ENCODE assay signal across 33 cellular contexts in the genomic region with DNA sequence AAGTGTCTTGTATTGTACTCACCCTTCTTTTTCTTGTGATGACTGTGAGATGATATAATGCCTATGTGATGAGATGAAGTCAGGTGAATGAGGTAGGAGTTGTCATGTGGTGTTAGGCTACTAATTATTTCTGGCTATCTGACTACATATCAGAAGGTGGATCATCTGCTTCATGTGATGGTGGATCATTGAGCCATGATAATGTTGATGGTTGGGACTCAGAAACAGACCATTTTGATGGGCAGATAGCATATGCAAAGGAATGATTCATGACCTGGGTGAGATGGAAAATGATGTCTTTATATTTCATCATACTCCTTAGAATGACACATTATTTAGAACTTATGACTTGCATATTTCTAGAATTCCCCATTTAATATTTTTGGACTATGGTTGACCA. TPM values are rescaled to one million over a fixed set of nuclear protein-coding genes. Genes with fewer than 3 reads are reported as not detected.
DNase-seq lines count a peak whose midpoint lies in the region; ATAC-seq, FAIRE-seq and TF ChIP-seq lines count a peak whose summit lies in the region.
"Had no signal": no experiment of that assay in that cellular context is flagged by ENCODE, and none has a peak within 500 bp of the region (broad histone marks: within the 10 kb centered on the region; RNA-seq: fewer than 3 reads in every experiment).

No MANE protein-coding gene starts in this region.

- in situ Hi-C loops in mammary epithelial cell (cut with MboI; ENCODE audit: low sequenced_read_pairs in 2 of 2) = no loop called here

- no peak overlapping the region for H3K4me3 Mint-ChIP-seq in MCF 10A (ENCODE audit: unreplicated experiment)
- H3K4me3 Mint-ChIP-seq: activated naive CD8-positive, alpha-beta T cell; activated T-helper 1 cell treated with anti-CD3 and anti-CD28 coated beads, Interleukin-12 subunit alpha, Interleukin-12 subunit beta, Interleukin-2, Interleukin-4 antibody, amounts not matched to agents 30 ng/mL and 10 ng/mL and 1 ng/mL, durations not matched to agents 14 hours and 24 hours and 36 hours; memory B cell; naive B cell had no signal

- no peaks in the 10 kb centered on the region for H3K36me3 Mint-ChIP-seq in MCF 10A (ENCODE audit: insufficient read depth, unreplicated experiment)
- H3K36me3 Mint-ChIP-seq: activated naive CD8-positive, alpha-beta T cell; memory B cell; naive B cell had no signal

- CTCF ChIA-PET in MCF 10A (lab: Yijun Ruan, JAX) = no interaction called here
- CTCF ChIA-PET in mammary epithelial cell (lab: Charles Lee; ENCODE audit: low non-redundant PET) = no interaction called here

- H3K36me3 ChIP-seq in mammary epithelial cell (ENCODE audit: insufficient read depth, low read length) = no peaks in the 10 kb centered on the region
- H3K36me3 ChIP-seq: BLaER1 treated with 17β-estradiol and CSF1 and Interleukin-3, amounts not matched to agents 10 nM and 100 nM; heart right ventricle had no signal

- no peaks in the 10 kb centered on the region for H4K20me1 ChIP-seq in mammary epithelial cell (ENCODE audit: insufficient read depth, low read length)
- H4K20me1 ChIP-seq: BLaER1 treated with 17β-estradiol and CSF1 and Interleukin-3, amounts not matched to agents 10 nM and 100 nM had no signal

- peaks cover 3% of the 10 kb centered on the region for H3K9me3 ChIP-seq in mammary epithelial cell (replicated peaks; ENCODE audit: insufficient read depth, low read length)
- H3K9me3 ChIP-seq: BLaER1 treated with 17β-estradiol and CSF1 and Interleukin-3, amounts not matched to agents 10 nM and 100 nM had no signal

- H3K27me3 ChIP-seq in mammary epithelial cell (ENCODE audit: insufficient read depth, low read length) = no peaks in the 10 kb centered on the region
- H3K27me3 ChIP-seq: BLaER1 treated with 17β-estradiol and CSF1 and Interleukin-3, amounts not matched to agents 10 nM and 100 nM; dorsolateral prefrontal cortex; heart right ventricle had no signal

- intact Hi-C loops in MCF 10A (cut with micrococcal nuclease) (no loop called here), mammary epithelial cell (cut with micrococcal nuclease) (no loop called here)

- FAIRE-seq in GM12892 (lab: Jason Lieb, UNC) = no peak
- FAIRE-seq: astrocyte, endothelial cell of umbilical vein had no signal

- BruUV-seq in MCF 10A (replicated peaks; lab: Mats Ljungman, UMichigan) (no TSS peak), mammary epithelial cell (replicated peaks; lab: Mats Ljungman, UMichigan) (no TSS peak)

- ATAC-seq in HG03460 (IDR thresholded peaks at IDR 0.05; ENCODE audit: unreplicated experiment) = no peak
- ATAC-seq: heart right ventricle, left colon had no signal

- TF ChIP-seq CTCF in MCF 10A (IDR thresholded peaks at IDR 0.05; ENCODE audit: unreplicated experiment) (no peak), mammary epithelial cell (conservative IDR thresholded peaks at IDR 0.05 in 1 of 2, IDR thresholded peaks at IDR 0.05 in 1 of 2; ENCODE audit: extremely low read depth in 1 of 2, insufficient read depth in 1 of 2, low read depth in 1 of 2, low read length in 2 of 2) (no peak), fibroblast of the aortic adventitia (IDR thresholded peaks at IDR 0.05; ENCODE audit: insufficient read depth, low read length) (no peak)

- POLR2A ChIA-PET in MCF 10A (lab: Yijun Ruan, JAX) = no interaction called here

- no peak for TF ChIP-seq POLR2A in GM12892 (IDR thresholded peaks at IDR 0.05; ENCODE audit: low read depth, low read length)

- H3K4me3 ChIP-seq in mammary epithelial cell (replicated peaks in 1 of 3; ENCODE audit: insufficient read depth in 1 of 3, low read depth in 2 of 3, low read length in 3 of 3) (no peak overlapping the region), fibroblast of the aortic adventitia (ENCODE audit: low read depth, low read length) (no peak overlapping the region)
- H3K4me3 ChIP-seq: BLaER1 treated with 17β-estradiol and CSF1 and Interleukin-3, amounts not matched to agents 10 nM and 100 nM; dorsolateral prefrontal cortex; heart right ventricle; skin epidermis had no signal

- no peak overlapping the region for H2AFZ ChIP-seq in mammary epithelial cell (ENCODE audit: low read depth, low read length)

- peaks cover 16% of the 10 kb centered on the region for H3K4me1 Mint-ChIP-seq in MCF 10A (ENCODE audit: insufficient read depth, unreplicated experiment)
- H3K4me1 Mint-ChIP-seq: memory B cell, naive B cell had no signal

- H3K79me2 ChIP-seq in mammary epithelial cell (ENCODE audit: insufficient read depth, low read length) = no peaks in the 10 kb centered on the region

- no peaks in the 10 kb centered on the region for H3K4me1 ChIP-seq in mammary epithelial cell (ENCODE audit: insufficient read depth, low read length)
- H3K4me1 ChIP-seq: BLaER1 treated with 17β-estradiol and CSF1 and Interleukin-3, amounts not matched to agents 10 nM and 100 nM; heart right ventricle had no signal

- dilution Hi-C loops in mammary epithelial cell (cut with HindIII; ENCODE audit: low sequenced_read_pairs) = no loop called here

- peak overlapping the region; percentile 69 for H3K27ac Mint-ChIP-seq in MCF 10A (ENCODE audit: low read depth, unreplicated experiment)
- H3K27ac Mint-ChIP-seq: activated naive CD8-positive, alpha-beta T cell; activated T-helper 1 cell treated with anti-CD3 and anti-CD28 coated beads, Interleukin-12 subunit alpha, Interleukin-12 subunit beta, Interleukin-2, Interleukin-4 antibody, amounts not matched to agents 30 ng/mL and 10 ng/mL and 1 ng/mL, durations not matched to agents 14 hours and 24 hours and 36 hours; memory B cell; naive B cell had no signal

- peak; percentile 47 for DNase-seq in MCF 10A (ENCODE audit: unreplicated experiment)
- DNase-seq in mammary epithelial cell = no peak
- DNase-seq in RKO (ENCODE audit: low spot score) = peak; percentile 57
- peak; percentile 57 for DNase-seq in fibroblast of the aortic adventitia (ENCODE audit: low read depth)
- no peak for DNase-seq in activated CD8-positive, alpha-beta memory T cell treated with anti-CD3 and anti-CD28 coated beads, Interleukin-2, amount 50 U/mL, for 48 hours
- DNase-seq in GM12892 (ENCODE audit: insufficient read length) = no peak
- DNase-seq in central memory CD4-positive, alpha-beta T cell = no peak
- DNase-seq: activated CD4-positive, alpha-beta T cell treated with anti-CD3 and anti-CD28 coated beads for 1 hour; cerebellar nuclear complex; COR-L47; DMS79 treated with DMSO at 0.1 percent for 48 hours; dorsolateral prefrontal cortex; H7; heart right ventricle; left colon; MM.1S; naive B cell; NCI-H1417 treated with DMSO at 0.1 percent for 48 hours; occipital lobe; stimulated activated CD4-positive, alpha-beta T cell treated with anti-CD3 and anti-CD28 coated beads, Interleukin-1b, Interleukin-23, amount 100 ng/mL, for 48 hours; T-helper 1 cell had no signal

- no peak overlapping the region for H3K9ac ChIP-seq in mammary epithelial cell (ENCODE audit: insufficient read depth, low read length)
- H3K9ac ChIP-seq: BLaER1 treated with 17β-estradiol and CSF1 and Interleukin-3, amounts not matched to agents 10 nM and 100 nM had no signal

- H3K27me3 Mint-ChIP-seq in MCF 10A (ENCODE audit: insufficient read depth, unreplicated experiment) = no peaks in the 10 kb centered on the region
- H3K27me3 Mint-ChIP-seq: activated naive CD8-positive, alpha-beta T cell; memory B cell; naive B cell had no signal

- no peak overlapping the region for H3K27ac ChIP-seq in mammary epithelial cell (ENCODE audit: insufficient read depth, low read depth, low read length)
- H3K27ac ChIP-seq: dorsolateral prefrontal cortex, heart right ventricle, HL-60, skin epidermis had no signal

- H3K4me2 ChIP-seq in mammary epithelial cell (ENCODE audit: insufficient read depth, low read depth, low read length) = no peak overlapping the region
- H3K4me2 ChIP-seq: BLaER1 treated with 17β-estradiol and CSF1 and Interleukin-3, amounts not matched to agents 10 nM and 100 nM had no signal

- H3K9me3 Mint-ChIP-seq in MCF 10A (ENCODE audit: unreplicated experiment) = no peaks in the 10 kb centered on the region

RNA-seq across cellular contexts. Expression of a gene that starts 19.5 kb away (rescaled TPM):
- total RNA-seq in MCF 10A (2022) (not detected in 2 replicates), mammary epithelial cell (not detected), fibroblast of the aortic adventitia (ENCODE audit: low replicate concordance) (0.36 and 2.7 TPM in 2 replicates)
- not detected for polyA plus RNA-seq in mammary epithelial cell
- polyA minus RNA-seq in mammary epithelial cell = not detected
- polyA plus RNA-seq in GM12892 (2012; ENCODE audit: missing spikeins) = not detected
- total RNA-seq: activated T-helper 1 cell treated with anti-CD3 and anti-CD28 coated beads, Interleukin-12 subunit alpha, Interleukin-12 subunit beta, Interleukin-2, Interleukin-4 antibody, amounts not matched to agents 30 ng/mL and 10 ng/mL and 1 ng/mL, durations not matched to agents 14 hours and 24 hours and 36 hours; astrocyte; endothelial cell of umbilical vein; H7; heart right ventricle; NCI-H460; temporal lobe; urinary bladder had no signal
- polyA plus RNA-seq: endothelial cell of umbilical vein, heart right ventricle, urinary bladder had no signal

Comparison
In these comparisons a context has a peak if more than half of its experiments do, and no peak if none do; other contexts are left out.
1. DNase-seq: peak in MCF 10A (single experiment), RKO (single experiment) and fibroblast of the aortic adventitia (single experiment); none in mammary epithelial cell (single experiment), activated CD8-positive, alpha-beta memory T cell treated with anti-CD3 and anti-CD28 coated beads, Interleukin-2, amount 50 U/mL, for 48 hours (single experiment), GM12892 (single experiment) and central memory CD4-positive, alpha-beta T cell (single experiment).